ENCODE assay signal across 8 cellular contexts in the genomic region with DNA sequence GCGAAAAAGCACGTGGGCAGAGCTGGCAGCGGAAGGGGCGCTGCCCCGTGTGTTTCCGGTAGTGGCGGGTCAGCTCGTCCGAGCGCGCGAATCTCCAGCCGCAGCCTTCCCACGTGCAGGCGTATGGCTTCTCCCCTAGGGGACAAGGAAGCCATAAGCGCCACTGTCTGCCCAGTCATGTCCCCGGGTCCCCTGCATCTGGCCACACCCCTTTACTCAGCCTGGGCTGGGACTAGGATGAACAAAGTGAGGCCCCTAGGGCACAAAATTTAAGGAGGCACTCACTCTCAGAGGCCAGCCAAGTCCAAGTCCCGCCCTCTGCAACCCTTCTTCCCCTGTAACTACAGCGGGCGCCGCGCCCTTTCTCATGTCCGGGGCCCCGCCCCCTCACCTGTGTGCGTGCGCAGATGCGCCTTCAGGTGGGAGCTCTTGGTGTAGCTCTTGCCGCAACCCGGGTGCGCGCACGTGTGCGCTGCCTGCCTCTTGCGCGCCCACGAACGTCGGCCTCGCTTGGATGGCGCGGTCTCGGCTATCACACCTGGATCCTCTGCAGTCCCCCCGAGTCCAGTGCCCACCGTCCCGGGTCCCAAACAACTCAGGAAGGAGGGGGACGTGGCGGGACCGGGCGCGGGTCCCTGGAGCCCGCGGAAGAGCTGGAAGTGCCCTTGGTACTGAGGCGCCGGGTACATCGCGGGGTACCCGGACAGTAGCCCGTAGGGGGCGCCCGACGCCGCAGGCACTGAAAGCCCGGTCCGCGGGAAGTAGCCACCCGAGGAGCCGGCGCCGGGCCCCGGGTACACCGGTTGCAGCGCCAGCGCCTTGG.
DNase-seq lines count a peak whose midpoint lies in the region; ATAC-seq and TF ChIP-seq lines count a peak whose summit lies in the region.

No MANE protein-coding gene starts in this region.

- peak overlapping the region; percentile 41 for H3K9ac ChIP-seq in iPS-15b (ENCODE audit: low read depth, low read length)

- in situ Hi-C loops in astrocyte of the cerebellum (cut with HindIII; ENCODE audit: low sequenced_read_pairs): no loop called here

- H3K4me3 ChIP-seq in astrocyte of the cerebellum (ENCODE audit: low read depth, low read length) (peak overlapping the region; percentile 10), iPS-15b (ENCODE audit: low read depth, low read length) (peak overlapping the region; percentile 74)

- no peak for ATAC-seq in GM21529 (IDR thresholded peaks at IDR 0.05; ENCODE audit: unreplicated experiment)
- ATAC-seq in HG02840 (IDR thresholded peaks at IDR 0.05; ENCODE audit: low FRiP score, unreplicated experiment): no peak

- peaks cover 34% of the 10 kb centered on the region for H3K27me3 ChIP-seq in iPS-15b (ENCODE audit: control insufficient read depth, insufficient read depth, low read length)

- TF ChIP-seq CTCF in astrocyte of the cerebellum (IDR thresholded peaks at IDR 0.05; ENCODE audit: low read depth, low read length, missing control alignments): peak; percentile 45

- no peaks in the 10 kb centered on the region for H3K9me3 ChIP-seq in iPS-15b (ENCODE audit: control insufficient read depth, insufficient read depth, low read length)

- H3K36me3 ChIP-seq in iPS-15b (ENCODE audit: control insufficient read depth, insufficient read depth, low read length): no peaks in the 10 kb centered on the region

- peaks cover 6% of the 10 kb centered on the region for H3K4me1 ChIP-seq in iPS-15b (ENCODE audit: control insufficient read depth, insufficient read depth, low read length)

- DNase-seq in GF-D8 (lab: John Stamatoyannopoulos, UW): peak; percentile 41
- DNase-seq in NAMALWA (ENCODE audit: low spot score): peak; percentile 60
- peak; percentile 70 for DNase-seq in T-helper 9 cell
- no peak for DNase-seq in astrocyte of the cerebellum (ENCODE audit: low read depth)
- peak; percentile 90 for DNase-seq in stimulated activated CD4-positive, alpha-beta T cell treated with anti-CD3 and anti-CD28 coated beads, Interleukin-12 subunit alpha, Interleukin-12 subunit beta, amount 100 ng/mL, for 4 hours
